In the genomic region with DNA sequence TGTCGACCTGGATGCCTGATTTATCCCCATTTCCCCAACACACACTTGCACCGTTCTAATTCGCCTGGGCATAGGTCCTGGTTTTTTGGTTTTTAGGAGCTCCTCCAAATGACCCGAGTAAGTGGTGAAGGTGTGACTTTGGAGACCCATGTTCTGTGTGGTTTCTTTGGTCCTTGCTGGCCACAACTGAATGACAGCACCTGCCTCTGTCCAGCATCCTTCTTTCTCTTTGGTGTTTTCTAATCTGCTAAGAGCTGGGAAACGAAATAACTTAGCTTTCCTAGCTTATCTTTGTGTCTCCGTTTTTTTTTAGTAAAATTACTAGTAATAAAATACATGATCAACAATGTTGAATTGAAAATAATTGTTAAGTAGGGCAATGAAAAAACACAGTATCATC, we compare ENCODE assay signal across 7 cellular contexts.
"Had no signal": no experiment of that assay in that cellular context is flagged by ENCODE, and none has a peak within 500 bp of the region (broad histone marks: within the 10 kb centered on the region; RNA-seq: fewer than 3 reads in every experiment).

No MANE protein-coding gene starts in this region.

- ATAC-seq: HepG2, K562 had no signal

- DNase-seq: IMR-90, KBM-7, KG1 had no signal

- H3K27ac ChIP-seq: HL-60, KMS-11 had no signal

- H3K4me2 ChIP-seq: KMS-11 had no signal

- H3K4me3 ChIP-seq: K562 had no signal

- H3K9ac ChIP-seq: KMS-11 had no signal
